22 cellular contexts compared by ENCODE assay signal in the genomic region with DNA sequence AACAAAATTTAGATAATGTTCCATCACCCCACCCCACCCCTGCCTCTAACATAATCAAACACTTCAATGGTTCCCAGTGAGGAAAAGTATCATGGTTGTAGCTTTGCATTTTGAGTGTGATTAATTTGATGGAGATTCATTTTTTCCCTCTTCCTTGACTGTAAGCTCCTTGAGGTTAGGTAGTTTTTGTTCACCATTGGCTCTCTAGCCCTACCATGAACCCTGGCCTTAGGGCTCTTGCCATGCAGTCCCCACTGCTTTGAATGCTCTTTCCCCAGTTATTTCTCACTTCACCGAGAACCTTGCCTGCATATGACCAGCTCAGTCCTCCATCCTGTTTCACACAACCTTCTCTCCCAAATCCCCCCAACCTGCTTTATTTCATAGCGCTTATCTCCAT. TPM values are rescaled to one million over a fixed set of nuclear protein-coding genes. Genes with fewer than 3 reads are reported as not detected.
DNase-seq lines count a peak whose midpoint lies in the region; ATAC-seq and TF ChIP-seq lines count a peak whose summit lies in the region.
"Had no signal": no experiment of that assay in that cellular context is flagged by ENCODE, and none has a peak within 500 bp of the region (broad histone marks: within the 10 kb centered on the region; RNA-seq: fewer than 3 reads in every experiment).

No MANE protein-coding gene starts in this region.

- no peak overlapping the region for H4K8ac ChIP-seq in trophoblast cell (ENCODE audit: low read depth, low read length)

- H3K9me3 Mint-ChIP-seq in stimulated activated naive CD8-positive, alpha-beta T cell treated with anti-CD3 and anti-CD28 coated beads, Interleukin-15, amount 100 ng/mL, for 72 hours: peaks cover 0 to 7% of the 10 kb centered on the region in 2 donors
- no peaks in the 10 kb centered on the region for H3K9me3 Mint-ChIP-seq in activated naive CD8-positive, alpha-beta T cell (ENCODE audit: low read depth)
- H3K9me3 Mint-ChIP-seq in natural killer cell treated with Interleukin-12 subunit alpha and Interleukin-12 subunit beta and Interleukin-15 and Interleukin-18, amount 100 ng/mL, for 72 hours: peaks cover 3% of the 10 kb centered on the region

- peak overlapping the region in 1 of 2 donors; percentile 10 for H3K27ac ChIP-seq in breast epithelium
- no peak overlapping the region for H3K27ac ChIP-seq in trophoblast cell (ENCODE audit: low read depth, low read length)
- no peak overlapping the region for H3K27ac ChIP-seq in prostate gland
- H3K27ac ChIP-seq: brain microvascular endothelial cell, epithelial cell of prostate, GM23248, vagina had no signal

- H3K18ac ChIP-seq in trophoblast cell (ENCODE audit: low read length): no peak overlapping the region

- TF ChIP-seq POLR2A in breast epithelium (IDR thresholded peaks at IDR 0.05): no peak
- TF ChIP-seq POLR2A in prostate gland (IDR thresholded peaks at IDR 0.05): no peak

- no peak overlapping the region for H3K9ac ChIP-seq in trophoblast cell (ENCODE audit: low read length)
- H3K9ac ChIP-seq: GM23248, SK-N-SH had no signal

- intact Hi-C loops in breast epithelium (cut with DNase I; ENCODE audit: low total_unique reads): no loop called here
- intact Hi-C loops in prostate gland (cut with DNase I): loop anchor here (10.0 kb wide), 2 partner anchors 189 to 1861 kb away; partner anchors contain the start of gene ARHGEF26

- H3K27me3 ChIP-seq in breast epithelium (no peaks in the 10 kb centered on the region), trophoblast cell (ENCODE audit: insufficient read depth, low read length) (no peaks in the 10 kb centered on the region), prostate gland (replicated peaks; ENCODE audit: insufficient read depth) (no peaks in the 10 kb centered on the region)
- H3K27me3 ChIP-seq: brain microvascular endothelial cell, right atrium auricular region, vagina had no signal

- H3K9me3 ChIP-seq in breast epithelium (no peaks in the 10 kb centered on the region), trophoblast cell (ENCODE audit: insufficient read depth, low read depth, low read length) (no peaks in the 10 kb centered on the region), prostate gland (no peaks in the 10 kb centered on the region)
- H3K9me3 ChIP-seq: right atrium auricular region, SK-N-SH, vagina had no signal

- no peak overlapping the region for H3K14ac ChIP-seq in trophoblast cell (ENCODE audit: low read length)

- H2AFZ ChIP-seq in trophoblast cell (ENCODE audit: insufficient read depth, low read length, poor library complexity): no peak overlapping the region
- H2AFZ ChIP-seq: GM23248 had no signal

- ATAC-seq in stimulated activated naive CD8-positive, alpha-beta T cell treated with anti-CD3 and anti-CD28 coated beads, Interleukin-15, Interleukin-2, amounts not matched to agents 100 U/mL and 50 U/mL, for 24 hours: peak; percentile 24
- ATAC-seq in stimulated activated naive CD8-positive, alpha-beta T cell treated with anti-CD3 and anti-CD28 coated beads, Interleukin-15, amount 100 ng/mL, for 72 hours: no peak
- ATAC-seq in natural killer cell treated with Interleukin-12 subunit alpha and Interleukin-12 subunit beta and Interleukin-15 and Interleukin-18, amount 100 ng/mL, for 72 hours: no peak
- no peak for ATAC-seq in HG03135 (IDR thresholded peaks at IDR 0.05; ENCODE audit: unreplicated experiment)

- H3K4me2 ChIP-seq in trophoblast cell (ENCODE audit: low read length): no peak overlapping the region
- H3K4me2 ChIP-seq: SK-N-SH had no signal

- H3K27ac Mint-ChIP-seq in stimulated activated naive CD8-positive, alpha-beta T cell treated with anti-CD3 and anti-CD28 coated beads, Interleukin-15, amount 100 ng/mL, for 72 hours: peak overlapping the region in 1 of 2 donors; percentile 55
- H3K27ac Mint-ChIP-seq in activated naive CD8-positive, alpha-beta T cell: peak overlapping the region; percentile 75
- H3K27ac Mint-ChIP-seq in natural killer cell treated with Interleukin-12 subunit alpha and Interleukin-12 subunit beta and Interleukin-15 and Interleukin-18, amount 100 ng/mL, for 72 hours: peak overlapping the region; percentile 84 to 90

- H3K36me3 ChIP-seq in breast epithelium (no peaks in the 10 kb centered on the region), trophoblast cell (ENCODE audit: control insufficient read depth in 1 of 2, insufficient read depth in 2 of 2, low read length in 2 of 2) (no peaks in the 10 kb centered on the region), prostate gland (no peaks in the 10 kb centered on the region)
- H3K36me3 ChIP-seq: brain microvascular endothelial cell, right atrium auricular region, vagina had no signal

- H3K4me1 Mint-ChIP-seq in stimulated activated naive CD8-positive, alpha-beta T cell treated with anti-CD3 and anti-CD28 coated beads, Interleukin-15, amount 100 ng/mL, for 72 hours: peaks cover 75% of the 10 kb centered on the region
- H3K4me1 Mint-ChIP-seq in activated naive CD8-positive, alpha-beta T cell (ENCODE audit: low read depth): peaks cover 86% of the 10 kb centered on the region
- peaks cover 56 to 77% of the 10 kb centered on the region in 2 donors for H3K4me1 Mint-ChIP-seq in natural killer cell treated with Interleukin-12 subunit alpha and Interleukin-12 subunit beta and Interleukin-15 and Interleukin-18, amount 100 ng/mL, for 72 hours (ENCODE audit: low read depth in 2 of 2)

- no peak overlapping the region for H4K12ac ChIP-seq in trophoblast cell (ENCODE audit: low read depth, low read length)

- H3K4me3 ChIP-seq in breast epithelium (no peak overlapping the region), trophoblast cell (ENCODE audit: low read depth, low read length) (no peak overlapping the region), prostate gland (no peak overlapping the region)
- H3K4me3 ChIP-seq: GM23248, right atrium auricular region, vagina had no signal

- no peak for DNase-seq in stimulated activated naive CD8-positive, alpha-beta T cell treated with anti-CD3 and anti-CD28 coated beads, Interleukin-15, Interleukin-2, amounts not matched to agents 100 U/mL and 50 U/mL, for 24 hours
- no peak for DNase-seq in stimulated activated naive CD8-positive, alpha-beta T cell treated with anti-CD3 and anti-CD28 coated beads, Interleukin-15, amount 100 ng/mL, for 72 hours
- DNase-seq in natural killer cell treated with Interleukin-12 subunit alpha and Interleukin-12 subunit beta and Interleukin-15 and Interleukin-18, amount 100 ng/mL, for 72 hours (ENCODE audit: low spot score): no peak
- DNase-seq in breast epithelium (ENCODE audit: low spot score in 2 of 2): no peak
- no peak for DNase-seq in trophoblast cell
- DNase-seq in prostate gland (ENCODE audit: low spot score): no peak
- DNase-seq: activated CD8-positive, alpha-beta memory T cell treated with anti-CD3 and anti-CD28 coated beads for 24 hours; activated gamma-delta T cell treated with Interleukin-2 at 50 U/mL for 16 hours; brain microvascular endothelial cell; COR-L47; dermis blood vessel endothelial cell; EL; NCI-H1436; nucleus accumbens; SK-N-SH; stimulated activated naive CD4-positive, alpha-beta T cell treated with Interleukin-2 at 50 U/mL for 16 hours had no signal

- peaks cover 4% of the 10 kb centered on the region for H3K36me3 Mint-ChIP-seq in activated naive CD8-positive, alpha-beta T cell
- no peaks in the 10 kb centered on the region for H3K36me3 Mint-ChIP-seq in natural killer cell treated with Interleukin-12 subunit alpha and Interleukin-12 subunit beta and Interleukin-15 and Interleukin-18, amount 100 ng/mL, for 72 hours

- H2AK5ac ChIP-seq in trophoblast cell (ENCODE audit: low read length): no peak overlapping the region

- H3K79me2 ChIP-seq in trophoblast cell (ENCODE audit: control insufficient read depth, insufficient read depth, low read length, poor library complexity): peaks cover 4% of the 10 kb centered on the region

- H3K79me1 ChIP-seq in trophoblast cell (ENCODE audit: low read length): peaks cover 6% of the 10 kb centered on the region

- H3K27me3 Mint-ChIP-seq in stimulated activated naive CD8-positive, alpha-beta T cell treated with anti-CD3 and anti-CD28 coated beads, Interleukin-15, amount 100 ng/mL, for 72 hours: no peaks in the 10 kb centered on the region
- H3K27me3 Mint-ChIP-seq in activated naive CD8-positive, alpha-beta T cell: no peaks in the 10 kb centered on the region
- H3K27me3 Mint-ChIP-seq in natural killer cell treated with Interleukin-12 subunit alpha and Interleukin-12 subunit beta and Interleukin-15 and Interleukin-18, amount 100 ng/mL, for 72 hours: no peaks in the 10 kb centered on the region

- no peak overlapping the region for H4K91ac ChIP-seq in trophoblast cell (ENCODE audit: low read depth, low read length)

- H2BK120ac ChIP-seq in trophoblast cell (ENCODE audit: insufficient read depth, low read length, poor library complexity): no peak overlapping the region

- H3K4me1 ChIP-seq in breast epithelium (peaks cover 0 to 18% of the 10 kb centered on the region in 2 donors), trophoblast cell (ENCODE audit: control insufficient read depth in 1 of 2, insufficient read depth in 2 of 2, low read length in 2 of 2) (peaks cover 6 to 7% of the 10 kb centered on the region in 2 experiments), prostate gland (replicated peaks) (peaks cover 3% of the 10 kb centered on the region)

- H2BK5ac ChIP-seq in trophoblast cell (ENCODE audit: low read depth, low read length, poor library complexity): no peak overlapping the region

- H3K23ac ChIP-seq in trophoblast cell (ENCODE audit: low read length): no peak overlapping the region

- no peak for TF ChIP-seq CTCF in breast epithelium (IDR thresholded peaks at IDR 0.05)
- TF ChIP-seq CTCF in prostate gland (IDR thresholded peaks at IDR 0.05): no peak

- no CpG with 5 or more reads among the region's 2 CpGs for WGBS in trophoblast cell (ENCODE audit: extremely low coverage, insufficient coverage, insufficient read length)
- WGBS in prostate gland: 97% methylated on average over 2 of the region's 2 CpGs

- no peak overlapping the region for H3K4ac ChIP-seq in trophoblast cell (ENCODE audit: low read depth, low read length)

- no peak overlapping the region for H2BK12ac ChIP-seq in trophoblast cell (ENCODE audit: low read length)

- H3K4me3 Mint-ChIP-seq in stimulated activated naive CD8-positive, alpha-beta T cell treated with anti-CD3 and anti-CD28 coated beads, Interleukin-15, amount 100 ng/mL, for 72 hours: peak overlapping the region in 1 of 2 donors; percentile 58
- H3K4me3 Mint-ChIP-seq in activated naive CD8-positive, alpha-beta T cell: peak overlapping the region; percentile 38
- peak overlapping the region; percentile 22 for H3K4me3 Mint-ChIP-seq in natural killer cell treated with Interleukin-12 subunit alpha and Interleukin-12 subunit beta and Interleukin-15 and Interleukin-18, amount 100 ng/mL, for 72 hours

RNA-seq across cellular contexts. Expression of gene MBNL1, which starts 5.0 kb away (rescaled TPM):
- 100 to 1,000 TPM; 353 to 509 TPM for total RNA-seq in natural killer cell treated with Interleukin-12 subunit alpha and Interleukin-12 subunit beta and Interleukin-15 and Interleukin-18, amount 100 ng/mL, for 72 hours
- 100 to 1,000 TPM; 314 to 702 (median 353) TPM for total RNA-seq in breast epithelium
- polyA plus RNA-seq in trophoblast cell (2013): 9.2 and 9.7 TPM in 2 replicates
- 100 to 1,000 TPM; 131 to 226 TPM for total RNA-seq in prostate gland
